ENCODE assay signal across 2 cellular contexts in genomic region chr22:30573594-30574094, GRCh38.
TF ChIP-seq lines count a peak whose summit lies in the region.

No MANE protein-coding gene starts in this region.

TF ChIP-seq in A549, 52 proteins besides CTCF, POLR2A, EP300 and RAD21:
- TF ChIP-seq NFE2L2 (conservative IDR thresholded peaks at IDR 0.05; ENCODE audit: low read length) (no peak), ZFP36 (IDR thresholded peaks at IDR 0.05; ENCODE audit: borderline replicate concordance, partially characterized antibody) (no peak), CHD4 (IDR thresholded peaks at IDR 0.05; ENCODE audit: borderline replicate concordance) (no peak), MAFK (IDR thresholded peaks at IDR 0.05; ENCODE audit: partially characterized antibody) (no peak), SREBF2 (IDR thresholded peaks at IDR 0.05) (no peak), E2F6 (IDR thresholded peaks at IDR 0.05; ENCODE audit: borderline replicate concordance, low read depth) (no peak), ATOH8 (CRISPR knock-in tag; IDR thresholded peaks at IDR 0.05; ENCODE audit: low read depth) (no peak), ZSCAN20 (CRISPR knock-in tag; IDR thresholded peaks at IDR 0.05) (no peak)
TF ChIP-seq in A549: peak in this region for 0.

TF ChIP-seq in H1, 55 proteins besides CTCF, POLR2A, EP300 and RAD21:
- TF ChIP-seq RNF2 (IDR thresholded peaks at IDR 0.05; ENCODE audit: borderline replicate concordance, low read depth, low read length, missing control alignments, poor library complexity, severe bottlenecking) (no peak), SIX5 (IDR thresholded peaks at IDR 0.05; ENCODE audit: low read depth, low read length) (no peak), NANOG (IDR thresholded peaks at IDR 0.05; ENCODE audit: insufficient read depth, low read depth, low read length, poor library complexity, severe bottlenecking) (no peak), JUND (IDR thresholded peaks at IDR 0.05; ENCODE audit: low read length) (no peak), SIRT6 (IDR thresholded peaks at IDR 0.05; ENCODE audit: low read length) (no peak), CBX8 (IDR thresholded peaks at IDR 0.05; ENCODE audit: borderline replicate concordance, low read depth, low read length) (no peak), TAF1 (IDR thresholded peaks at IDR 0.05; ENCODE audit: low read depth, low read length) (no peak), MAX (IDR thresholded peaks at IDR 0.05) (no peak), BCL11A (IDR thresholded peaks at IDR 0.05; ENCODE audit: low read depth in 2 of 2, low read length in 2 of 2) (no peak), POLR2AphosphoS5 (IDR thresholded peaks at IDR 0.05; ENCODE audit: low read depth, low read length) (no peak), KDM1A (IDR thresholded peaks at IDR 0.05; ENCODE audit: borderline replicate concordance, low read length) (no peak), TAF7 (optimal IDR thresholded peaks at IDR 0.05; ENCODE audit: borderline replicate concordance, low read depth, low read length) (no peak), PHF8 (conservative IDR thresholded peaks at IDR 0.05; ENCODE audit: low read depth, low read length) (no peak), CHD1 (IDR thresholded peaks at IDR 0.05; ENCODE audit: low read depth, low read length) (no peak), ASH2L (IDR thresholded peaks at IDR 0.05; ENCODE audit: low read length) (no peak)
